Comparison of ENCODE assay signal across 18 cellular contexts in the genomic region with DNA sequence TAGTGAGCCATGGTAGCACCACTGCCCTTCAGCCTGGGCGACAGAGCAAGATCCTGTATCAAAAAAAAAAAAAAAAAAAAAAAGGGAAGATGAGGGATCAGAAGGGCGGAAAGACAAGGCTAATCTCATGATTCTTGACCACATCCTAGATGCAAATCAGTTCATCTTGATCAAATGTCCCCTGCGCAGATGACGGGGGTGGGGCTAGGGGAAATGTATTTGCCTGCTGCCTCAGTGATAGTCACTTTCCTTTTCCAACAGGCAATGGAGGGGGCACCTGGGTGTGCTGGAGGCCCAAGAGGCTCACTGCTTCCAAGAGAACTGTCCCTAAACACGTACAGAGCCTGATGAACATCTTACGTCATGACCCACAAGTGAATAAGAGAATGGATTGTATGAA. TPM values are rescaled to one million over a fixed set of nuclear protein-coding genes. Genes with fewer than 3 reads are reported as not detected.
"Had no signal": no experiment of that assay in that cellular context is flagged by ENCODE, and none has a peak within 500 bp of the region (broad histone marks: within the 10 kb centered on the region; RNA-seq: fewer than 3 reads in every experiment).

No MANE protein-coding gene starts in this region.

- H3K9me3 Mint-ChIP-seq: type B pancreatic cell had no signal

- H3K9me3 ChIP-seq: adrenal gland had no signal

- H3K4me3 Mint-ChIP-seq: activated T-helper 1 cell treated with anti-CD3 and anti-CD28 coated beads, Interleukin-12 subunit alpha, Interleukin-12 subunit beta, Interleukin-2, Interleukin-4 antibody, amounts not matched to agents 30 ng/mL and 10 ng/mL and 1 ng/mL, durations not matched to agents 14 hours and 24 hours and 36 hours; effector memory CD8-positive, alpha-beta T cell; T-helper 1 cell treated with Interleukin-12 subunit alpha and Interleukin-12 subunit beta and Interleukin-4 antibody, amounts not matched to agents 30 μg/mL and 1 μg/mL, for 36 hours; type B pancreatic cell had no signal

- H3K4me3 ChIP-seq: adrenal gland had no signal

- H3K36me3 ChIP-seq: adrenal gland had no signal

- ATAC-seq: activated naive CD4-positive, alpha-beta T cell treated with anti-CD3 and anti-CD28 coated beads, Interleukin-2, amount 50 U/mL, for 72 hours; effector memory CD8-positive, alpha-beta T cell; left colon; stimulated activated naive CD8-positive, alpha-beta T cell treated with anti-CD3 and anti-CD28 coated beads, Interleukin-15, Interleukin-2, amounts not matched to agents 100 U/mL and 50 U/mL, for 24 hours had no signal

- DNase-seq: activated CD4-positive, alpha-beta T cell treated with anti-CD3 and anti-CD28 coated beads, Interleukin-2, amount 50 U/mL, for 4 hours; activated gamma-delta T cell treated with Interleukin-2 at 50 U/mL for 16 hours; effector memory CD8-positive, alpha-beta T cell; hypothalamus; islet precursor cell; mammary epithelial cell; occipital lobe; stimulated activated CD4-positive, alpha-beta T cell treated with anti-CD3 and anti-CD28 coated beads, Interleukin-12 subunit alpha, Interleukin-12 subunit beta, amount 100 ng/mL, for 4 hours; stimulated activated CD4-positive, alpha-beta T cell treated with anti-CD3 and anti-CD28 coated beads, Interleukin-2, amount 100 ng/mL, for 24 hours; stimulated activated naive CD8-positive, alpha-beta T cell treated with anti-CD3 and anti-CD28 coated beads, Interleukin-15, Interleukin-2, amounts not matched to agents 100 U/mL and 50 U/mL, for 24 hours; substantia nigra had no signal

- H3K27ac ChIP-seq: adrenal gland had no signal

- H3K36me3 Mint-ChIP-seq: type B pancreatic cell had no signal

- H3K27ac Mint-ChIP-seq: activated naive CD4-positive, alpha-beta T cell treated with anti-CD3 and anti-CD28 coated beads, Interleukin-2, amount 50 U/mL, for 72 hours; activated T-helper 1 cell treated with anti-CD3 and anti-CD28 coated beads, Interleukin-12 subunit alpha, Interleukin-12 subunit beta, Interleukin-2, Interleukin-4 antibody, amounts not matched to agents 30 ng/mL and 10 ng/mL and 1 ng/mL, durations not matched to agents 14 hours and 24 hours and 36 hours; effector memory CD8-positive, alpha-beta T cell; T-helper 1 cell treated with Interleukin-12 subunit alpha and Interleukin-12 subunit beta and Interleukin-4 antibody, amounts not matched to agents 30 μg/mL and 1 μg/mL, for 36 hours; type B pancreatic cell had no signal

RNA-seq across cellular contexts. Expression of a gene that starts 3.6 kb away (rescaled TPM):
- polyA plus RNA-seq: neural cell had no signal
